ENCODE assay signal across 8 cellular contexts in genomic region chr17:75666959-75667790, GRCh38. TPM values are rescaled to one million over a fixed set of nuclear protein-coding genes. Genes with fewer than 3 reads are reported as not detected.
A peak's percentile ranks its signal among the peaks of the same experiment; 100 is the strongest.
DNase-seq lines count a peak whose midpoint lies in the region; ATAC-seq, FAIRE-seq and TF ChIP-seq lines count a peak whose summit lies in the region.

Gene RECQL5, minus strand, starts transcription at chr17:75667154. Its CDS starts 597 bp downstream, at chr17:75666557.
Gene SAP30BP, plus strand, starts transcription at chr17:75667338. Its CDS starts 35 bp downstream, at chr17:75667373.

- peaks cover 10 to 17% of the 10 kb centered on the region in 2 experiments for H3K36me3 ChIP-seq in endothelial cell of umbilical vein (ENCODE audit: control insufficient read depth in 2 of 2, extremely low read depth in 1 of 2, insufficient read depth in 2 of 2, low read length in 2 of 2)

- peaks cover 20% of the 10 kb centered on the region for H3K4me1 ChIP-seq in endothelial cell of umbilical vein (ENCODE audit: control insufficient read depth, extremely low read depth, insufficient read depth, low read length)

- H3K4me2 ChIP-seq in endothelial cell of umbilical vein (ENCODE audit: insufficient read depth, low read length) = peak within 1 kb of the TSS; percentile 91

- peak; percentile 31 for TF ChIP-seq POLR2A in endothelial cell of umbilical vein (IDR thresholded peaks at IDR 0.05; ENCODE audit: low read depth, low read length)

- H3K27me3 Mint-ChIP-seq in IgD-negative memory B cell = no peaks in the 10 kb centered on the region
- H3K27me3 Mint-ChIP-seq in mesothelial cell of epicardium (ENCODE audit: low read depth) = no peaks in the 10 kb centered on the region

- H3K4me3 ChIP-seq in endothelial cell of umbilical vein (replicated peaks in 1 of 3; ENCODE audit: insufficient read depth in 1 of 3, low read depth in 1 of 3, low read length in 3 of 3) = peak within 1 kb of the TSS; percentile 77 to 95 (median 81)

- peak within 1 kb of the TSS in 3 of 4 donors; percentile 7 to 74 (median 53) for H3K4me3 Mint-ChIP-seq in IgD-negative memory B cell
- H3K4me3 Mint-ChIP-seq in mesothelial cell of epicardium = peak within 1 kb of the TSS; percentile 59

- no peaks in the 10 kb centered on the region for H4K20me1 ChIP-seq in endothelial cell of umbilical vein (replicated peaks; ENCODE audit: control insufficient read depth, extremely low read depth, insufficient read depth, low read length)

- no peak for TF ChIP-seq CTCF in D721Med (IDR thresholded peaks at IDR 0.05; ENCODE audit: insufficient read depth, missing control alignments)
- TF ChIP-seq CTCF in endothelial cell of umbilical vein (IDR thresholded peaks at IDR 0.05; ENCODE audit: extremely low read depth in 1 of 2, insufficient read depth in 1 of 2, low read depth in 1 of 2, low read length in 2 of 2) = no peak
- no peak for TF ChIP-seq CTCF in mesothelial cell of epicardium (IDR thresholded peaks at IDR 0.05; ENCODE audit: unreplicated experiment)

- dilution Hi-C loops in endothelial cell of umbilical vein (cut with MboI; ENCODE audit: extremely low pct_ligation_motif_present, low sequenced_read_pairs) = no loop called here

- intact Hi-C loops in endothelial cell of umbilical vein (cut with micrococcal nuclease) = no loop called here

- H3K9me1 ChIP-seq in endothelial cell of umbilical vein (replicated peaks; ENCODE audit: control insufficient read depth, extremely low read depth, insufficient read depth, low read length) = no peaks in the 10 kb centered on the region

- peaks cover 18 to 24% (median 23%) of the 10 kb centered on the region in 3 donors for H3K4me1 Mint-ChIP-seq in IgD-negative memory B cell
- peaks cover 17% of the 10 kb centered on the region for H3K4me1 Mint-ChIP-seq in mesothelial cell of epicardium

- peak within 1 kb of the TSS; percentile 62 for H2AFZ ChIP-seq in endothelial cell of umbilical vein (ENCODE audit: low read depth, low read length)

- no peaks in the 10 kb centered on the region for H3K27me3 ChIP-seq in endothelial cell of umbilical vein (ENCODE audit: control insufficient read depth in 2 of 2, insufficient read depth in 2 of 2, low read length in 2 of 2)

- H3K9me3 Mint-ChIP-seq in IgD-negative memory B cell = no peaks in the 10 kb centered on the region
- H3K9me3 Mint-ChIP-seq in mesothelial cell of epicardium = no peaks in the 10 kb centered on the region

- H3K9ac ChIP-seq in endothelial cell of umbilical vein (replicated peaks; ENCODE audit: extremely low read depth, insufficient read depth, low read length) = peak within 1 kb of the TSS; percentile 93

- peak within 1 kb of the TSS; percentile 86 for H3K27ac ChIP-seq in endothelial cell of umbilical vein (ENCODE audit: insufficient read depth, low read depth, low read length)

- peak within 1 kb of the TSS; percentile 20 to 76 (median 31) for H3K27ac Mint-ChIP-seq in IgD-negative memory B cell
- H3K27ac Mint-ChIP-seq in mesothelial cell of epicardium = peak within 1 kb of the TSS; percentile 83

- ATAC-seq in GM21528 (IDR thresholded peaks at IDR 0.05; ENCODE audit: low FRiP score, unreplicated experiment) = peak; percentile 63

- peaks cover 60% of the 10 kb centered on the region for H3K79me2 ChIP-seq in endothelial cell of umbilical vein (ENCODE audit: control insufficient read depth, insufficient read depth, low read length)

- no peaks in the 10 kb centered on the region for H3K9me3 ChIP-seq in endothelial cell of umbilical vein (replicated peaks; ENCODE audit: control insufficient read depth, insufficient read depth, low read length)

- DNase-seq in D721Med (ENCODE audit: insufficient read length, low spot score) = peak; percentile 78
- DNase-seq in OCI-M1 (lab: John Stamatoyannopoulos, UW) = peak; percentile 98
- DNase-seq in activated T-cell treated with anti-CD3 and anti-CD28 coated beads for 1 hour (ENCODE audit: low read depth) = peak; percentile 97
- DNase-seq in endothelial cell of umbilical vein (ENCODE audit: low read depth, low spot score) = peak; percentile 98
- peak; percentile 97 to 98 for DNase-seq in mesothelial cell of epicardium (ENCODE audit: low spot score in 2 of 2, unreplicated experiment in 2 of 2)
- DNase-seq in stimulated activated CD8-positive, alpha-beta memory T cell treated with anti-CD3 and anti-CD28 coated beads, Interleukin-15, amount 100 ng/mL, for 48 hours (ENCODE audit: low read depth in 2 of 2) = peak; percentile 94 to 95

- H3K36me3 Mint-ChIP-seq in IgD-negative memory B cell (no peaks in the 10 kb centered on the region), mesothelial cell of epicardium (peaks cover 26% of the 10 kb centered on the region)

- FAIRE-seq in D721Med (lab: Jason Lieb, UNC) (no peak), endothelial cell of umbilical vein (lab: Jason Lieb, UNC) (peak; percentile 96)

- BruUV-seq in endothelial cell of umbilical vein (replicated peaks; lab: Mats Ljungman, UMichigan) = TSS peak; percentile 55

- CTCF ChIA-PET in endothelial cell of umbilical vein (lab: Charles Lee) = interaction anchor here (1.8 to 3.6 kb wide), 5 partner anchors 13 to 83 kb away, joined by 7 to 29 read pairs (median 11); partner anchors contain the start of gene SMIM5

- POLR2A ChIA-PET in endothelial cell of umbilical vein (lab: Charles Lee) = interaction anchor here (0.6 to 1.8 kb wide), 4 partner anchors 11 to 71 kb away, joined by 3 to 5 read pairs (median 4); no protein-coding TSS in a partner anchor

TF ChIP-seq in endothelial cell of umbilical vein, 7 proteins besides CTCF, POLR2A, EP300 and RAD21:
- TF ChIP-seq GATA2 (IDR thresholded peaks at IDR 0.05; ENCODE audit: insufficient read depth, insufficient read length, low read depth, low read length) (no peak), FOS (IDR thresholded peaks at IDR 0.05; ENCODE audit: borderline replicate concordance, insufficient read depth, low read length) (peak; percentile 61), EZH2 (IDR thresholded peaks at IDR 0.05; ENCODE audit: borderline replicate concordance, low read depth, low read length, severe bottlenecking) (no peak), MAX (IDR thresholded peaks at IDR 0.05; ENCODE audit: insufficient read depth, insufficient read length) (peak; percentile 42), MYC (IDR thresholded peaks at IDR 0.05; ENCODE audit: low read depth, low read length) (no peak), POLR2AphosphoS5 (IDR thresholded peaks at IDR 0.05; ENCODE audit: insufficient read depth, low read depth, low read length) (peak; percentile 54), JUN (IDR thresholded peaks at IDR 0.05; ENCODE audit: borderline replicate concordance, insufficient read depth, insufficient read length, low read depth) (no peak)

RNA-seq across cellular contexts. Expression of gene RECQL5, which starts in this region (rescaled TPM):
- 25.3 TPM for polyA plus RNA-seq in IgD-negative memory B cell
- total RNA-seq in endothelial cell of umbilical vein = 30.7 and 30.9 TPM in 2 replicates
- 17.3 and 21.3 TPM in 2 replicates for polyA plus RNA-seq in endothelial cell of umbilical vein
- polyA plus RNA-seq in endothelial cell of umbilical vein (2011; cell fraction: cytosol; rRNA removed) = 8.3 and 10.3 TPM in 2 replicates
- 96.3 and 120 TPM in 2 replicates for polyA plus RNA-seq in endothelial cell of umbilical vein (2011; cell fraction: nucleus; rRNA removed)
- polyA plus RNA-seq in endothelial cell of umbilical vein (2012) = 22.3 and 31.6 TPM in 2 replicates
- 26.2 and 31.6 TPM in 2 replicates for polyA minus RNA-seq in endothelial cell of umbilical vein
- polyA minus RNA-seq in endothelial cell of umbilical vein (2011; cell fraction: cytosol; rRNA and poly(A)+ RNA removed) = 15.5 TPM
- polyA minus RNA-seq in endothelial cell of umbilical vein (2011; cell fraction: nucleus; rRNA and poly(A)+ RNA removed) = 44.2 and 44.9 TPM in 2 replicates
- total RNA-seq in mesothelial cell of epicardium = 56.9 to 63.3 TPM (median 62.6 TPM) in 3 replicates

RNA-seq across cellular contexts. Expression of gene SAP30BP, which starts in this region (rescaled TPM):
- polyA plus RNA-seq in IgD-negative memory B cell (119 TPM), endothelial cell of umbilical vein (112 and 116 TPM in 2 replicates)
- total RNA-seq in endothelial cell of umbilical vein (143 and 151 TPM in 2 replicates), mesothelial cell of epicardium (96.0 to 109 TPM (median 106 TPM) in 3 replicates)
- polyA plus RNA-seq in endothelial cell of umbilical vein (2011; cell fraction: cytosol; rRNA removed) = 112 TPM in 2 replicates
- polyA plus RNA-seq in endothelial cell of umbilical vein (2011; cell fraction: nucleus; rRNA removed) = 441 and 460 TPM in 2 replicates
- polyA plus RNA-seq in endothelial cell of umbilical vein (2012) = 103 and 117 TPM in 2 replicates
- 66.8 and 68.3 TPM in 2 replicates for polyA minus RNA-seq in endothelial cell of umbilical vein
- polyA minus RNA-seq in endothelial cell of umbilical vein (2011; cell fraction: cytosol; rRNA and poly(A)+ RNA removed) = 25.8 TPM
- 102 and 114 TPM in 2 replicates for polyA minus RNA-seq in endothelial cell of umbilical vein (2011; cell fraction: nucleus; rRNA and poly(A)+ RNA removed)

Comparison
In these comparisons a context has a peak if more than half of its experiments do, and no peak if none do; other contexts are left out.
1. Peak in every context shown above with its lines: DNase-seq, ATAC-seq, H3K4me3 ChIP-seq and H3K27ac ChIP-seq.